ENCODE assay signal across 12 cellular contexts in the genomic region with DNA sequence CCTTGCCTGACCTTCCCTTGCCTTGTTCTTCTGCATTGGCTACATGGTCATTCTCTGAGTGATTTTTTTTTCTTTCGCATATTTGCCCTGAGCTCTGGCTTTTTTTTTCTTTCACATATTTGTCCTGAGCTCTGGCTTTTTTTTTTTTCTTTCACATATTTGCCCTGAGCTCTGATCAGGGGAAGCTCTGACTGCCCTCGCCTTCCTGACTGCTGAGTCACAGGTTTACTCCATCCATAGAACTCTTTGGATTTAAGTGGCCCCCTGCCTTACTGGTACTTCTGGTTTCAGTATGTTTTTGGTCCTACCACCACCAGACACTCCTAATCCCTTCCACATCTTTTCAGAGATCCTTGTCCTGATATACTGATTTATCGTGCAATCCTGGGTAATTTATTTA.
DNase-seq lines count a peak whose midpoint lies in the region; ATAC-seq and TF ChIP-seq lines count a peak whose summit lies in the region.
"Had no signal": no experiment of that assay in that cellular context is flagged by ENCODE, and none has a peak within 500 bp of the region (broad histone marks: within the 10 kb centered on the region; RNA-seq: fewer than 3 reads in every experiment).

No MANE protein-coding gene starts in this region.

- H3K9ac ChIP-seq in endodermal cell (ENCODE audit: extremely low read depth, low read length, poor library complexity, severe bottlenecking): no peak overlapping the region

- H3K9me3 Mint-ChIP-seq in endodermal cell (no peaks in the 10 kb centered on the region), mesothelial cell of epicardium (no peaks in the 10 kb centered on the region)

- no peaks in the 10 kb centered on the region for H3K9me3 ChIP-seq in endodermal cell (ENCODE audit: control insufficient read depth, low read length)

- TF ChIP-seq CTCF in AG09319 (IDR thresholded peaks at IDR 0.05; ENCODE audit: low read depth, low read length): no peak
- no peak for TF ChIP-seq CTCF in endodermal cell (conservative IDR thresholded peaks at IDR 0.05)
- no peak for TF ChIP-seq CTCF in mesothelial cell of epicardium (IDR thresholded peaks at IDR 0.05; ENCODE audit: unreplicated experiment)

- peaks cover 7% of the 10 kb centered on the region for H3K4me1 Mint-ChIP-seq in endodermal cell
- H3K4me1 Mint-ChIP-seq in mesothelial cell of epicardium: peaks cover 22% of the 10 kb centered on the region

- H3K27ac Mint-ChIP-seq in endodermal cell (peak overlapping the region; percentile 79), mesothelial cell of epicardium (peak overlapping the region; percentile 93)

- ATAC-seq in HG02981 (IDR thresholded peaks at IDR 0.05; ENCODE audit: unreplicated experiment) (no peak), GM18867 (IDR thresholded peaks at IDR 0.05; ENCODE audit: unreplicated experiment) (no peak)

- H3K27me3 Mint-ChIP-seq in endodermal cell (ENCODE audit: insufficient read depth) (no peaks in the 10 kb centered on the region), mesothelial cell of epicardium (ENCODE audit: low read depth) (no peaks in the 10 kb centered on the region)

- no peaks in the 10 kb centered on the region for H3K36me3 ChIP-seq in endodermal cell (ENCODE audit: control insufficient read depth, insufficient read depth, low read length)

- WGBS in endodermal cell (ENCODE audit: insufficient coverage in 1 of 2, insufficient read length in 1 of 2), 2 experiments: 39 to 67% methylated on average over 2 to 3 of the region's 3 CpGs

- no peaks in the 10 kb centered on the region for H3K27me3 ChIP-seq in endodermal cell (ENCODE audit: control insufficient read depth, insufficient read depth, low read length, poor library complexity, severe bottlenecking)

- no peak overlapping the region for H3K27ac ChIP-seq in endodermal cell (ENCODE audit: low read depth, low read length)

- no peaks in the 10 kb centered on the region for H3K4me1 ChIP-seq in endodermal cell (ENCODE audit: control insufficient read depth, insufficient read depth, low read length)

- peak; percentile 65 for DNase-seq in AG09319 (ENCODE audit: extremely low read depth, low read depth)
- peak; percentile 94 for DNase-seq in M059J (ENCODE audit: low read depth)
- peak; percentile 71 for DNase-seq in endodermal cell
- no peak for DNase-seq in mesothelial cell of epicardium (ENCODE audit: low spot score in 2 of 2, unreplicated experiment in 2 of 2)
- no peak for DNase-seq in superior temporal gyrus (ENCODE audit: extremely low spot score)
- DNase-seq in NCI-H82 (lab: John Stamatoyannopoulos, UW): no peak
- DNase-seq: activated effector memory CD4-positive, alpha-beta T cell treated with anti-CD3 and anti-CD28 coated beads, Interleukin-2, amount 50 U/mL, for 16 hours; hypothalamus; NCI-H187 treated with DMSO at 0.1 percent for 48 hours had no signal

- H3K4me3 Mint-ChIP-seq in endodermal cell (no peak overlapping the region), mesothelial cell of epicardium (no peak overlapping the region)

- H3K4me3 ChIP-seq in endodermal cell (ENCODE audit: low read length): no peak overlapping the region
- H3K4me3 ChIP-seq: skin epidermis had no signal

- H3K36me3 Mint-ChIP-seq in endodermal cell (ENCODE audit: low read depth): no peaks in the 10 kb centered on the region
- H3K36me3 Mint-ChIP-seq in mesothelial cell of epicardium: no peaks in the 10 kb centered on the region

Comparison
In these comparisons a context has a peak if more than half of its experiments do, and no peak if none do; other contexts are left out.
1. DNase-seq: peak in AG09319 (single experiment), M059J (single experiment) and endodermal cell (single experiment); none in mesothelial cell of epicardium (0 of 2), superior temporal gyrus (single experiment) and NCI-H82 (single experiment).